Comparison of ENCODE assay signal across 12 cellular contexts in the genomic region with DNA sequence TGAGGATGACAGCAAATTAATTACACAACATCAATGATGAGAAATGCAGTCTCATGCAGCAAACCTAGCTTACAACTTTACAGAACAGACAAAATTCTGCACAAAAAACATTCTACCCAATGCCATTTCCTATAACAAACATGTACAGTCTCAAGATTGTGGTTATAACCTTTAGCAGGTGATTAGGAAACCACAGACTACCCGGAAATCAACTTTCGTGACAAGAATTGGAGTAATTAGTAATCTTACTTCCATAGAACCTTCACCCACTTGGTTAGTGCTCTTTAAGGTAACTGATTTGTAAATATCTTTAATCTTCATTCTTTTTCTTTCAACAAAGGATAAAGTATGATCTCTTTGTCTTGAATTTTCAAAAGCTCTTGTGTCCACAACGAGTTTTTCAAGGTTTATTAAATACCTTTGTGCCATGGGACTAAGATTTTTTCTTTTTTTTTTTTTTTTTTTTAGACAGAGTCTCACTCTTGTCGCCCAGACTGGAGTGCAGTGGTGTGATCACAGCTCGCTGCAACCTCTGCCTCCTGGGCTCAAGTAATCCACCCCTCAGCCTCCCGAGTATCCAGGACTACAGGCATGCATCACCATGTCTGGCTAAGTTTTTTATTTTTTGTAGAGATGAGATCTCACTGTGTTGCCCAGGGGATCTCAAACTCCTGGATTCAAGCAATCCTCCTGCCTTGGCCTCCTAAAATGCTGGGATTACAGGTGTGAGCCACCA.
A peak's percentile ranks its signal among the peaks of the same experiment; 100 is the strongest.
DNase-seq lines count a peak whose midpoint lies in the region; ATAC-seq, FAIRE-seq and TF ChIP-seq lines count a peak whose summit lies in the region.
"Had no signal": no experiment of that assay in that cellular context is flagged by ENCODE, and none has a peak within 500 bp of the region (broad histone marks: within the 10 kb centered on the region; RNA-seq: fewer than 3 reads in every experiment).

No MANE protein-coding gene starts in this region.

- H3K4me1 ChIP-seq in CD8-positive, alpha-beta T cell (ENCODE audit: insufficient read depth, low read length) = peaks cover 36% of the 10 kb centered on the region
- peaks cover 16% of the 10 kb centered on the region for H3K4me1 ChIP-seq in OCI-LY7 (ENCODE audit: insufficient read depth, low read length, poor library complexity, severe bottlenecking)

- H3K9me2 ChIP-seq in OCI-LY7 (ENCODE audit: insufficient read depth, low read length) = no peaks in the 10 kb centered on the region

- H2AFZ ChIP-seq in OCI-LY7 (ENCODE audit: low read length) = peak overlapping the region; percentile 97

- H3K4me3 Mint-ChIP-seq in CD8-positive, alpha-beta T cell = peak overlapping the region; percentile 52
- peak overlapping the region; percentile 65 for H3K4me3 Mint-ChIP-seq in activated naive CD8-positive, alpha-beta T cell treated with anti-CD3 and anti-CD28 coated beads, Interleukin-2, amount 50 U/mL, for 24 hours
- H3K4me3 Mint-ChIP-seq in HFFc6 = no peak overlapping the region

- H3K9me3 ChIP-seq in CD8-positive, alpha-beta T cell (ENCODE audit: low read length) = peaks cover 5% of the 10 kb centered on the region
- no peaks in the 10 kb centered on the region for H3K9me3 ChIP-seq in OCI-LY7 (ENCODE audit: low read length)

- BruUV-seq in OCI-LY7 (replicated peaks; lab: Mats Ljungman, UMichigan) = no TSS peak

- intact Hi-C loops in CD8-positive, alpha-beta T cell (cut with DNase I, micrococcal nuclease) = loop anchor here (2.0 kb wide), 2 partner anchors 24 to 80 kb away; partner anchors contain the start of gene EIF3K (in 1 of the 2)
- intact Hi-C loops in OCI-LY7 (cut with micrococcal nuclease; ENCODE audit: unreplicated experiment) = no loop called here
- intact Hi-C loops in posterior vena cava (cut with DNase I) = no loop called here

- no peaks in the 10 kb centered on the region for H3K36me3 ChIP-seq in CD8-positive, alpha-beta T cell (ENCODE audit: insufficient read depth, low read length)
- no peaks in the 10 kb centered on the region for H3K36me3 ChIP-seq in OCI-LY7 (ENCODE audit: insufficient read depth, low read length)
- H3K36me3 ChIP-seq: upper lobe of left lung had no signal

- POLR2A ChIA-PET in CD8-positive, alpha-beta T cell (lab: Charles Lee) = interaction anchor here (0.5 to 1.1 kb wide), 3 partner anchors 18 to 99 kb away, joined by 3 to 4 read pairs (median 3); no protein-coding TSS in a partner anchor
- POLR2A ChIA-PET in OCI-LY7 (lab: Charles Lee) = interaction anchor here (0.6 to 0.7 kb wide), 3 partner anchors 47 to 339 kb away, joined by 3 to 6 read pairs (median 3); partner anchors contain the start of gene RINL

- CTCF ChIA-PET in CD8-positive, alpha-beta T cell (lab: Charles Lee) = interaction anchor here (1.5 to 2.1 kb wide), 3 partner anchors 10 to 95 kb away, joined by 5 to 12 read pairs (median 9); no protein-coding TSS in a partner anchor
- CTCF ChIA-PET in OCI-LY7 (lab: Charles Lee; ENCODE audit: unreplicated experiment) = no interaction called here

- H3K4me1 Mint-ChIP-seq in CD8-positive, alpha-beta T cell (ENCODE audit: low read depth) = peaks cover 35% of the 10 kb centered on the region
- peaks cover 36% of the 10 kb centered on the region for H3K4me1 Mint-ChIP-seq in activated naive CD8-positive, alpha-beta T cell treated with anti-CD3 and anti-CD28 coated beads, Interleukin-2, amount 50 U/mL, for 24 hours
- peaks cover 4% of the 10 kb centered on the region for H3K4me1 Mint-ChIP-seq in HFFc6 (ENCODE audit: low read depth)

- DNase-seq in CD8-positive, alpha-beta T cell = peak in 3 of 7 experiments; percentile 24 to 64 (median 41)
- DNase-seq in OCI-LY7 (ENCODE audit: low spot score) (peak; percentile 33), posterior vena cava (ENCODE audit: low spot score) (peak; percentile 28), medulla oblongata (ENCODE audit: extremely low spot score) (no peak), HFFc6 (no peak), H54 (ENCODE audit: insufficient read length, low spot score) (no peak)
- no peak for DNase-seq in activated naive CD8-positive, alpha-beta T cell treated with anti-CD3 and anti-CD28 coated beads, Interleukin-2, amount 50 U/mL, for 24 hours
- DNase-seq in effector CD8-positive, alpha-beta T cell (lab: John Stamatoyannopoulos, UW) = no peak
- DNase-seq: NCI-H2081, upper lobe of left lung had no signal

- no peaks in the 10 kb centered on the region for H4K20me1 ChIP-seq in OCI-LY7 (ENCODE audit: insufficient read depth, low read length)

- H3K36me3 Mint-ChIP-seq in CD8-positive, alpha-beta T cell = no peaks in the 10 kb centered on the region
- peaks cover 14% of the 10 kb centered on the region for H3K36me3 Mint-ChIP-seq in activated naive CD8-positive, alpha-beta T cell treated with anti-CD3 and anti-CD28 coated beads, Interleukin-2, amount 50 U/mL, for 24 hours (ENCODE audit: low read depth)
- H3K36me3 Mint-ChIP-seq in HFFc6 (ENCODE audit: low read depth) = peaks cover 23% of the 10 kb centered on the region
- H3K36me3 Mint-ChIP-seq: CD14-positive monocyte had no signal

- no peak for TF ChIP-seq POLR2A in H54 (IDR thresholded peaks at IDR 0.05; ENCODE audit: low read depth, low read length)

- H3K27ac Mint-ChIP-seq in CD8-positive, alpha-beta T cell = peak overlapping the region; percentile 85
- peak overlapping the region; percentile 87 for H3K27ac Mint-ChIP-seq in activated naive CD8-positive, alpha-beta T cell treated with anti-CD3 and anti-CD28 coated beads, Interleukin-2, amount 50 U/mL, for 24 hours
- no peak overlapping the region for H3K27ac Mint-ChIP-seq in HFFc6

- TF ChIP-seq CTCF in CD8-positive, alpha-beta T cell (IDR thresholded peaks at IDR 0.05) = no peak
- no peak for TF ChIP-seq CTCF in OCI-LY7 (conservative IDR thresholded peaks at IDR 0.05; ENCODE audit: low read length)
- no peak for TF ChIP-seq CTCF in HFFc6 (IDR thresholded peaks at IDR 0.05)

- H3K4me3 ChIP-seq in CD8-positive, alpha-beta T cell (ENCODE audit: low read depth, low read length) = peak overlapping the region; percentile 11
- H3K4me3 ChIP-seq in OCI-LY7 (ENCODE audit: low read depth, low read length, poor library complexity, severe bottlenecking) = no peak overlapping the region
- H3K4me3 ChIP-seq: upper lobe of left lung had no signal

- H3K27me3 Mint-ChIP-seq in CD8-positive, alpha-beta T cell (ENCODE audit: low read depth) = no peaks in the 10 kb centered on the region
- H3K27me3 Mint-ChIP-seq in activated naive CD8-positive, alpha-beta T cell treated with anti-CD3 and anti-CD28 coated beads, Interleukin-2, amount 50 U/mL, for 24 hours = peaks cover 11% of the 10 kb centered on the region
- peaks cover 14% of the 10 kb centered on the region for H3K27me3 Mint-ChIP-seq in HFFc6 (ENCODE audit: insufficient read depth)

- FAIRE-seq in H54 (lab: Jason Lieb, UNC) = no peak

- H3K27ac ChIP-seq in CD8-positive, alpha-beta T cell (ENCODE audit: low read depth, low read length) = no peak overlapping the region
- H3K27ac ChIP-seq in OCI-LY7 (ENCODE audit: low read depth, low read length, poor library complexity, severe bottlenecking) = no peak overlapping the region

- peak overlapping the region; percentile 57 for H3K4me2 ChIP-seq in OCI-LY7 (ENCODE audit: low read length)

- no peaks in the 10 kb centered on the region for H3K9me3 Mint-ChIP-seq in CD8-positive, alpha-beta T cell
- H3K9me3 Mint-ChIP-seq in activated naive CD8-positive, alpha-beta T cell treated with anti-CD3 and anti-CD28 coated beads, Interleukin-2, amount 50 U/mL, for 24 hours = peaks cover 9% of the 10 kb centered on the region
- H3K9me3 Mint-ChIP-seq in HFFc6 = peaks cover 33% of the 10 kb centered on the region

- peak; percentile 88 for ATAC-seq in CD8-positive, alpha-beta T cell
- peak; percentile 81 for ATAC-seq in activated naive CD8-positive, alpha-beta T cell treated with anti-CD3 and anti-CD28 coated beads, Interleukin-2, amount 50 U/mL, for 24 hours
- ATAC-seq: Right ventricle myocardium inferior had no signal

- H3K79me2 ChIP-seq in OCI-LY7 (ENCODE audit: insufficient read depth, low read depth, low read length) = no peaks in the 10 kb centered on the region

- no peaks in the 10 kb centered on the region for H3K27me3 ChIP-seq in CD8-positive, alpha-beta T cell (ENCODE audit: insufficient read depth, low read length)
- H3K27me3 ChIP-seq: upper lobe of left lung had no signal

Comparison
In these comparisons a context has a peak if more than half of its experiments do, and no peak if none do; other contexts are left out.
1. DNase-seq: peak in OCI-LY7 (single experiment) and posterior vena cava (single experiment); none in activated naive CD8-positive, alpha-beta T cell treated with anti-CD3 and anti-CD28 coated beads, Interleukin-2, amount 50 U/mL, for 24 hours (single experiment), medulla oblongata (single experiment), effector CD8-positive, alpha-beta T cell (single experiment), HFFc6 (single experiment) and H54 (single experiment).
2. intact Hi-C loops: an anchor here in CD8-positive, alpha-beta T cell (2.0 kb wide); none called in OCI-LY7 and posterior vena cava.